8 cellular contexts compared by ENCODE assay signal in genomic region chr3:63911395-63911900, GRCh38. TPM values are rescaled to one million over a fixed set of nuclear protein-coding genes. Genes with fewer than 3 reads are reported as not detected.
A peak's percentile ranks its signal among the peaks of the same experiment; 100 is the strongest.
DNase-seq lines count a peak whose midpoint lies in the region; ATAC-seq and TF ChIP-seq lines count a peak whose summit lies in the region.

No MANE protein-coding gene starts in this region.

- DNase-seq in activated CD8-positive, alpha-beta memory T cell treated with anti-CD3 and anti-CD28 coated beads for 48 hours (ENCODE audit: low read depth in 2 of 3, low spot score in 2 of 3): peak in 2 of 3 experiments; percentile 23 to 49
- no peak for DNase-seq in activated CD8-positive, alpha-beta memory T cell treated with anti-CD3 and anti-CD28 coated beads, Interleukin-2, amount 50 U/mL, for 4 hours
- DNase-seq in breast epithelium (ENCODE audit: low spot score in 2 of 2) (no peak), OCI-M1 (lab: John Stamatoyannopoulos, UW) (no peak)
- no peak for DNase-seq in stimulated activated CD4-positive, alpha-beta T cell treated with anti-CD3 and anti-CD28 coated beads, Interleukin-2, amount 100 ng/mL, for 24 hours

- TF ChIP-seq POLR2A in breast epithelium (IDR thresholded peaks at IDR 0.05): no peak

- H3K4me3 ChIP-seq in HUES6 (ENCODE audit: low read depth, low read length): peak overlapping the region; percentile 80
- H3K4me3 ChIP-seq in breast epithelium: peak overlapping the region; percentile 89 to 96 (median 95)
- peak overlapping the region; percentile 68 for H3K4me3 ChIP-seq in mucosa of stomach (ENCODE audit: low read length)

- H3K27me3 ChIP-seq in HUES6 (ENCODE audit: control insufficient read depth, insufficient read depth, low read length) (0 out of 2 replicates have a peak, but pooled peaks cover 3% of the 10 kb centered on the region), breast epithelium (no peaks in the 10 kb centered on the region), mucosa of stomach (ENCODE audit: control insufficient read depth, insufficient read depth, low read length) (no peaks in the 10 kb centered on the region)

- peaks cover 7% of the 10 kb centered on the region; the same call in 1 of the 2 replicates for H3K36me3 ChIP-seq in HUES6 (ENCODE audit: control insufficient read depth, insufficient read depth, low read length)
- H3K36me3 ChIP-seq in breast epithelium: no peaks in the 10 kb centered on the region
- H3K36me3 ChIP-seq in mucosa of stomach (ENCODE audit: control insufficient read depth, insufficient read depth, low read length): no peaks in the 10 kb centered on the region

- H3K27ac ChIP-seq in HUES6 (ENCODE audit: low read depth, low read length): no peak overlapping the region
- peak overlapping the region; percentile 99 for H3K27ac ChIP-seq in breast epithelium

- H3K4me1 ChIP-seq in HUES6 (ENCODE audit: control insufficient read depth, insufficient read depth, low read length) (peaks cover 11% of the 10 kb centered on the region), breast epithelium (peaks cover 5 to 6% of the 10 kb centered on the region in 2 donors), mucosa of stomach (ENCODE audit: control insufficient read depth, insufficient read depth, low read length) (peaks cover 11% of the 10 kb centered on the region)

- peak in 1 of 3 donors; percentile 6 for TF ChIP-seq CTCF in breast epithelium (IDR thresholded peaks at IDR 0.05)

- H3K9me3 ChIP-seq in HUES6 (ENCODE audit: control insufficient read depth, insufficient read depth, low read depth, low read length) (no peaks in the 10 kb centered on the region), breast epithelium (no peaks in the 10 kb centered on the region), mucosa of stomach (ENCODE audit: control insufficient read depth, low read length) (no peaks in the 10 kb centered on the region)

- ATAC-seq in HG02798 (IDR thresholded peaks at IDR 0.05; ENCODE audit: poor library complexity, unreplicated experiment): no peak

- intact Hi-C loops in breast epithelium (cut with DNase I; ENCODE audit: low total_unique reads): no loop called here

- H3K9ac ChIP-seq in HUES6 (ENCODE audit: low read length) (peak overlapping the region; percentile 62), mucosa of stomach (ENCODE audit: low read length) (peak overlapping the region; percentile 75)

RNA-seq across cellular contexts. Expression of gene SCAANT1, which starts 0.7 kb away (rescaled TPM):
- total RNA-seq in breast epithelium: not detected

RNA-seq across cellular contexts. Expression of gene ATXN7, which starts 47.8 kb away (rescaled TPM):
- total RNA-seq in breast epithelium: 10 to 100 TPM; 37.4 to 56.2 (median 47.9) TPM

RNA-seq across cellular contexts. Expression of gene THOC7, which starts 47.8 kb away (rescaled TPM):
- total RNA-seq in breast epithelium: 10 to 100 TPM; 61.9 to 62.9 (median 62.2) TPM

Comparison
In these comparisons a context has a peak if more than half of its experiments do, and no peak if none do; other contexts are left out.
1. DNase-seq: peak in activated CD8-positive, alpha-beta memory T cell treated with anti-CD3 and anti-CD28 coated beads for 48 hours (2 of 3); none in activated CD8-positive, alpha-beta memory T cell treated with anti-CD3 and anti-CD28 coated beads, Interleukin-2, amount 50 U/mL, for 4 hours (single experiment), breast epithelium (0 of 2), stimulated activated CD4-positive, alpha-beta T cell treated with anti-CD3 and anti-CD28 coated beads, Interleukin-2, amount 100 ng/mL, for 24 hours (0 of 2) and OCI-M1 (single experiment).
2. Peak in every context shown above with its lines, with median percentiles within 50 percentile points of each other: H3K4me3 ChIP-seq.